ENCODE assay signal across 11 cellular contexts in the genomic region with DNA sequence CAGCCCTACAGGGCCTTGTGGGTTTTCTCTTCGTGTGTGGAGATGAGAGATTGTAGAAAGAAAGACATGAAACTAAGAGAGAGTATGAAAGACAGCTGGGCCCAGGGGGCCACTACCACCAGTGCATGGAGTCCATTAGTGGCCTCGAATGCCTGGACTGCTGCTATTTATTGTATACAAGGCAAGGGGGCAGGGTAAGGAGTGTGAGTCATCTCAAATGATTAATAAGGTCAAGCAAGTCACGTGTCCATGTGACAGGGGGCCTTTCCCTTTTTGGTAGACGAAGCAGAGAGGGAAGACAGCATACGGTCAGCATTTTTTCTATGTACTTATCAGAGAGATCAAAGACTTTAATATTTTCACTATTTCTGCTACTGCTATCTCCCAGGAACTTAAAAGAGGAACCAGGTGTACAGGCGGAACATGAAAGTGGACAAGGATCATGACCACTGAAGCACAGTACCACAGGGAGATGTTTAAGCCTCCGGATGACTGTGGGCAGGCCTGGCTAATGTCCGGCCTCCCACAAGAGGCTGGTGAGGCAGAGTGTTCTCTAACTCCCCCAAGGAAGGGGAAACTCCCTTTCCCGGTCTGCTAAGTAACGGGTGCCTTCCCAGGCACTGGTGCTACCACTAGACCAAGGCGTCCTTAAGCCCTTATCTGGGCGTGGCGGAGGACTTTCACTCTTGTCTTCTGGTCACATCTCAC. TPM values are rescaled to one million over a fixed set of nuclear protein-coding genes. Genes with fewer than 3 reads are reported as not detected.
DNase-seq lines count a peak whose midpoint lies in the region; ATAC-seq and TF ChIP-seq lines count a peak whose summit lies in the region.
"Had no signal": no experiment of that assay in that cellular context is flagged by ENCODE, and none has a peak within 500 bp of the region (broad histone marks: within the 10 kb centered on the region; RNA-seq: fewer than 3 reads in every experiment).

No MANE protein-coding gene starts in this region.

- no peak overlapping the region for H3K4me3 ChIP-seq in GM23248
- no peak overlapping the region for H3K4me3 ChIP-seq in right cardiac atrium (ENCODE audit: low read length)
- H3K4me3 ChIP-seq in smooth muscle cell = no peak overlapping the region

- H3K27me3 Mint-ChIP-seq in activated CD8-positive, alpha-beta T cell treated with anti-CD3 and anti-CD28 coated beads for 36 hours = peaks cover 3% of the 10 kb centered on the region

- no peak overlapping the region for H3K27ac Mint-ChIP-seq in activated CD8-positive, alpha-beta T cell treated with anti-CD3 and anti-CD28 coated beads for 36 hours
- H3K27ac Mint-ChIP-seq: activated CD8-positive, alpha-beta T cell treated with anti-CD3 and anti-CD28 coated beads, Interleukin-2, amount 10 ng/mL, durations not matched to agents 7 days and 5 days had no signal

- CTCF ChIA-PET in activated CD8-positive, alpha-beta T cell treated with anti-CD3 and anti-CD28 coated beads for 36 hours (lab: Charles Lee) = interaction anchor here (4.9 kb wide), 1 partner anchor 62 kb away, joined by 32 read pairs; no protein-coding TSS in a partner anchor

- H3K27ac ChIP-seq in GM23248 (no peak overlapping the region), right cardiac atrium (ENCODE audit: low read length) (peak overlapping the region; percentile 39), smooth muscle cell (ENCODE audit: low read depth) (peak overlapping the region; percentile 85)

- no peaks in the 10 kb centered on the region for H3K9me2 ChIP-seq in GM23248 (ENCODE audit: insufficient read depth)

- whole genome bisulfite sequencing in GM23248 (ENCODE audit: low coverage in 1 of 2, low lambda C conversion rate in 2 of 2, missing lambda C conversion rate in 2 of 2), 2 experiments = 63 to 65% methylated on average over 13 of the region's 13 CpGs
- 50% methylated on average over 13 of the region's 13 CpGs for WGBS in right cardiac atrium
- 30% methylated on average over 13 of the region's 13 CpGs for WGBS in smooth muscle cell (ENCODE audit: low lambda C conversion rate)

- H3K4me3 Mint-ChIP-seq in activated CD8-positive, alpha-beta T cell treated with anti-CD3 and anti-CD28 coated beads for 36 hours = no peak overlapping the region
- H3K4me3 Mint-ChIP-seq: activated CD8-positive, alpha-beta T cell treated with anti-CD3 and anti-CD28 coated beads, Interleukin-2, amount 10 ng/mL, durations not matched to agents 7 days and 5 days had no signal

- no peak overlapping the region for H2AFZ ChIP-seq in GM23248
- H2AFZ ChIP-seq in smooth muscle cell (ENCODE audit: low read depth) = no peak overlapping the region

- peak; percentile 4 to 30 for ATAC-seq in right cardiac atrium
- no peak for ATAC-seq in activated CD8-positive, alpha-beta T cell treated with anti-CD3 and anti-CD28 coated beads for 36 hours
- ATAC-seq: activated CD8-positive, alpha-beta T cell treated with anti-CD3 and anti-CD28 coated beads, Interleukin-2, amount 10 ng/mL, durations not matched to agents 7 days and 5 days had no signal

- H3K36me3 Mint-ChIP-seq in activated CD8-positive, alpha-beta T cell treated with anti-CD3 and anti-CD28 coated beads for 36 hours (ENCODE audit: low read depth) = no peaks in the 10 kb centered on the region

- in situ Hi-C loops in GM23248 (cut with MboI) = no loop called here
- in situ Hi-C loops in SK-MEL-5 (cut with HindIII; ENCODE audit: low pct_unique_long_range_greater_than_20kb, low sequenced_read_pairs) = no loop called here

- POLR2A ChIA-PET in activated CD8-positive, alpha-beta T cell treated with anti-CD3 and anti-CD28 coated beads for 36 hours (lab: Charles Lee) = no interaction called here

- H3K36me3 ChIP-seq in GM23248 (ENCODE audit: low read depth) (no peaks in the 10 kb centered on the region), smooth muscle cell (ENCODE audit: low read depth) (no peaks in the 10 kb centered on the region)

- H3K9me3 Mint-ChIP-seq in activated CD8-positive, alpha-beta T cell treated with anti-CD3 and anti-CD28 coated beads for 36 hours = no peaks in the 10 kb centered on the region

- H3K79me2 ChIP-seq in GM23248 (ENCODE audit: insufficient read depth) (no peaks in the 10 kb centered on the region), smooth muscle cell (ENCODE audit: low read depth) (no peaks in the 10 kb centered on the region)

- DNase-seq in GM23248 (peak; percentile 34), SK-MEL-5 (ENCODE audit: low read depth, low spot score) (peak; percentile 73), right cardiac atrium (peak in 1 of 3 donors; percentile 28), smooth muscle cell (lab: John Stamatoyannopoulos, UW; ENCODE audit: unreplicated experiment) (peak; percentile 32), activated T-cell treated with anti-CD3 and anti-CD28 coated beads for 4 hours (no peak), NCI-H2107 treated with DMSO at 0.1 percent for 48 hours (lab: John Stamatoyannopoulos, UW; ENCODE audit: unreplicated experiment) (no peak), globus pallidus (ENCODE audit: low spot score) (no peak)
- no peak for DNase-seq in activated CD8-positive, alpha-beta T cell treated with anti-CD3 and anti-CD28 coated beads for 36 hours
- DNase-seq: activated CD8-positive, alpha-beta T cell treated with anti-CD3 and anti-CD28 coated beads, Interleukin-2, amount 10 ng/mL, durations not matched to agents 7 days and 5 days; NCI-H446 had no signal

- intact Hi-C loops in right cardiac atrium (cut with DNase I) = no loop called here
- intact Hi-C loops in activated CD8-positive, alpha-beta T cell treated with anti-CD3 and anti-CD28 coated beads for 36 hours (cut with micrococcal nuclease) = no loop called here

- peaks cover 3% of the 10 kb centered on the region for H3K4me1 Mint-ChIP-seq in activated CD8-positive, alpha-beta T cell treated with anti-CD3 and anti-CD28 coated beads for 36 hours (ENCODE audit: low read depth)

- H3K4me2 ChIP-seq in GM23248 (ENCODE audit: unreplicated experiment) = no peak overlapping the region
- H3K4me2 ChIP-seq in smooth muscle cell = peak overlapping the region; percentile 71

- H3K27me3 ChIP-seq in GM23248 (replicated peaks; ENCODE audit: insufficient read depth) (no peaks in the 10 kb centered on the region; the same call in 1 of the 2 replicates), right cardiac atrium (ENCODE audit: control insufficient read depth, insufficient read depth) (no peaks in the 10 kb centered on the region), smooth muscle cell (ENCODE audit: low read depth) (no peaks in the 10 kb centered on the region)

- TF ChIP-seq CTCF in smooth muscle cell (IDR thresholded peaks at IDR 0.05; ENCODE audit: borderline replicate concordance, insufficient read depth, poor library complexity, severe bottlenecking) = no peak
- TF ChIP-seq CTCF in activated CD8-positive, alpha-beta T cell treated with anti-CD3 and anti-CD28 coated beads for 36 hours (IDR thresholded peaks at IDR 0.05) = no peak

- no peaks in the 10 kb centered on the region for H4K20me1 ChIP-seq in GM23248 (ENCODE audit: insufficient read depth)
- no peaks in the 10 kb centered on the region for H4K20me1 ChIP-seq in smooth muscle cell (ENCODE audit: low read depth)

- H3F3A ChIP-seq in GM23248 (ENCODE audit: insufficient read depth) = no peaks in the 10 kb centered on the region
- H3F3A ChIP-seq in smooth muscle cell (ENCODE audit: low read depth) = peaks cover 11% of the 10 kb centered on the region

- H3K9ac ChIP-seq in GM23248 (no peak overlapping the region), smooth muscle cell (ENCODE audit: low read depth) (no peak overlapping the region)

- no peaks in the 10 kb centered on the region for H3K9me3 ChIP-seq in GM23248 (ENCODE audit: low read depth)
- no peaks in the 10 kb centered on the region for H3K9me3 ChIP-seq in right cardiac atrium (ENCODE audit: control insufficient read depth, low read length)
- no peaks in the 10 kb centered on the region for H3K9me3 ChIP-seq in smooth muscle cell (replicated peaks; ENCODE audit: low read depth)

- no peaks in the 10 kb centered on the region for H3K4me1 ChIP-seq in GM23248 (ENCODE audit: insufficient read depth)
- H3K4me1 ChIP-seq in right cardiac atrium (ENCODE audit: control insufficient read depth, insufficient read depth, low read length) = peaks cover 2% of the 10 kb centered on the region
- H3K4me1 ChIP-seq in smooth muscle cell (ENCODE audit: low read depth) = no peaks in the 10 kb centered on the region

RNA-seq across cellular contexts. Expression of a gene that starts 25.5 kb away (rescaled TPM):
- total RNA-seq in GM23248 (2014; rRNA removed; shearing (Covaris generic)) = not detected in 2 replicates
- polyA plus RNA-seq in GM23248 (2016; fragmentation: Nextera tagmentation; extraction: Ambion mirVana) (not detected in 2 replicates), right cardiac atrium (not detected), smooth muscle cell (not detected in 2 replicates)
- not detected in 2 replicates for total RNA-seq in SK-MEL-5 (2014; rRNA removed; shearing (Covaris generic))
- polyA plus RNA-seq in SK-MEL-5 (2015; cell fraction: cytosol; rRNA removed) = not detected in 2 replicates
- not detected in 2 replicates for polyA plus RNA-seq in SK-MEL-5 (2015; cell fraction: nucleus; rRNA removed)
- total RNA-seq in right cardiac atrium (not detected), smooth muscle cell (not detected in 2 replicates)
- total RNA-seq in activated CD8-positive, alpha-beta T cell treated with anti-CD3 and anti-CD28 coated beads for 36 hours = not detected
- total RNA-seq: activated CD8-positive, alpha-beta T cell treated with anti-CD3 and anti-CD28 coated beads, Interleukin-2, amount 10 ng/mL, durations not matched to agents 7 days and 5 days; cerebellum had no signal

RNA-seq across cellular contexts. Expression of a gene that starts 28.4 kb away (rescaled TPM):
- total RNA-seq in GM23248 (2014; rRNA removed; shearing (Covaris generic)) = not detected in 2 replicates
- not detected in 2 replicates for polyA plus RNA-seq in GM23248 (2016; fragmentation: Nextera tagmentation; extraction: Ambion mirVana)
- 0.11 and 0.16 TPM in 2 replicates for total RNA-seq in SK-MEL-5 (2014; rRNA removed; shearing (Covaris generic))
- 0.11 and 0.21 TPM in 2 replicates for polyA plus RNA-seq in SK-MEL-5 (2015; cell fraction: cytosol; rRNA removed)
- 0.10 and 1.0 TPM in 2 replicates for polyA plus RNA-seq in SK-MEL-5 (2015; cell fraction: nucleus; rRNA removed)
- 1 to 10 TPM; 2.2 to 4.0 (median 2.6) TPM for total RNA-seq in right cardiac atrium
- polyA plus RNA-seq in right cardiac atrium = 3.0 TPM
- 0.58 TPM in 2 replicates for total RNA-seq in smooth muscle cell
- polyA plus RNA-seq in smooth muscle cell = 0.51 and 1.8 TPM in 2 replicates
- total RNA-seq in activated CD8-positive, alpha-beta T cell treated with anti-CD3 and anti-CD28 coated beads for 36 hours = under 1 TPM; 0.09 to 0.11 TPM

RNA-seq across cellular contexts. Expression of a gene that starts 30.0 kb away (rescaled TPM):
- total RNA-seq in GM23248 (2014; rRNA removed; shearing (Covaris generic)) = 29.7 and 34.7 TPM in 2 replicates
- 48.5 and 51.2 TPM in 2 replicates for polyA plus RNA-seq in GM23248 (2016; fragmentation: Nextera tagmentation; extraction: Ambion mirVana)
- total RNA-seq in SK-MEL-5 (2014; rRNA removed; shearing (Covaris generic)) = 12.5 and 14.4 TPM in 2 replicates
- polyA plus RNA-seq in SK-MEL-5 (2015; cell fraction: cytosol; rRNA removed) = 22.8 and 27.6 TPM in 2 replicates
- polyA plus RNA-seq in SK-MEL-5 (2015; cell fraction: nucleus; rRNA removed) = 69.3 and 118 TPM in 2 replicates
- total RNA-seq in right cardiac atrium = 10 to 100 TPM; 24.6 to 46.7 (median 37.9) TPM
- 39.7 TPM for polyA plus RNA-seq in right cardiac atrium
- total RNA-seq in smooth muscle cell = 11.8 and 24.9 TPM in 2 replicates
- polyA plus RNA-seq in smooth muscle cell = 30.9 and 45.4 TPM in 2 replicates
- 10 to 100 TPM; 59.5 to 63.3 TPM for total RNA-seq in activated CD8-positive, alpha-beta T cell treated with anti-CD3 and anti-CD28 coated beads for 36 hours

RNA-seq across cellular contexts. Expression of a gene that starts 34.1 kb away (rescaled TPM):
- total RNA-seq in GM23248 (2014; rRNA removed; shearing (Covaris generic)) = not detected in 2 replicates
- polyA plus RNA-seq in GM23248 (2016; fragmentation: Nextera tagmentation; extraction: Ambion mirVana) (not detected in 2 replicates), right cardiac atrium (0.34 TPM), smooth muscle cell (not detected in 2 replicates)
- not detected in 2 replicates for total RNA-seq in SK-MEL-5 (2014; rRNA removed; shearing (Covaris generic))
- not detected in 2 replicates for polyA plus RNA-seq in SK-MEL-5 (2015; cell fraction: cytosol; rRNA removed)
- not detected in 2 replicates for polyA plus RNA-seq in SK-MEL-5 (2015; cell fraction: nucleus; rRNA removed)
- total RNA-seq in right cardiac atrium (under 1 TPM; 0.18 to 0.54 (median 0.38) TPM), smooth muscle cell (0.45 TPM in 1 of 2 replicates, not detected in the other)
- not detected for total RNA-seq in activated CD8-positive, alpha-beta T cell treated with anti-CD3 and anti-CD28 coated beads for 36 hours
- total RNA-seq: activated CD8-positive, alpha-beta T cell treated with anti-CD3 and anti-CD28 coated beads, Interleukin-2, amount 10 ng/mL, durations not matched to agents 7 days and 5 days had no signal

RNA-seq across cellular contexts. Expression of a gene that starts 40.4 kb away (rescaled TPM):
- not detected in 2 replicates for total RNA-seq in GM23248 (2014; rRNA removed; shearing (Covaris generic))
- polyA plus RNA-seq in GM23248 (2016; fragmentation: Nextera tagmentation; extraction: Ambion mirVana) (0.09 and 0.44 TPM in 2 replicates), right cardiac atrium (20.4 TPM), smooth muscle cell (2.7 and 3.5 TPM in 2 replicates)
- total RNA-seq in SK-MEL-5 (2014; rRNA removed; shearing (Covaris generic)) = 0.71 and 1.2 TPM in 2 replicates
- 0.23 and 1.1 TPM in 2 replicates for polyA plus RNA-seq in SK-MEL-5 (2015; cell fraction: cytosol; rRNA removed)
- 1.2 and 2.0 TPM in 2 replicates for polyA plus RNA-seq in SK-MEL-5 (2015; cell fraction: nucleus; rRNA removed)
- total RNA-seq in right cardiac atrium (10 to 100 TPM; 13.8 to 19.6 (median 17.5) TPM), smooth muscle cell (0.27 and 0.81 TPM in 2 replicates)
- total RNA-seq in activated CD8-positive, alpha-beta T cell treated with anti-CD3 and anti-CD28 coated beads for 36 hours = 1 to 10 TPM in 1 of 2 experiments, under 1 TPM in 1; 0.72 to 1.2 TPM

Comparison
In these comparisons a context has a peak if more than half of its experiments do, and no peak if none do; other contexts are left out.
1. DNase-seq: peak in GM23248 (single experiment), SK-MEL-5 (single experiment) and smooth muscle cell (single experiment); none in activated T-cell treated with anti-CD3 and anti-CD28 coated beads for 4 hours (single experiment), activated CD8-positive, alpha-beta T cell treated with anti-CD3 and anti-CD28 coated beads for 36 hours (single experiment), NCI-H2107 treated with DMSO at 0.1 percent for 48 hours (single experiment) and globus pallidus (single experiment).